ENCODE assay signal across 22 cellular contexts in the genomic region with DNA sequence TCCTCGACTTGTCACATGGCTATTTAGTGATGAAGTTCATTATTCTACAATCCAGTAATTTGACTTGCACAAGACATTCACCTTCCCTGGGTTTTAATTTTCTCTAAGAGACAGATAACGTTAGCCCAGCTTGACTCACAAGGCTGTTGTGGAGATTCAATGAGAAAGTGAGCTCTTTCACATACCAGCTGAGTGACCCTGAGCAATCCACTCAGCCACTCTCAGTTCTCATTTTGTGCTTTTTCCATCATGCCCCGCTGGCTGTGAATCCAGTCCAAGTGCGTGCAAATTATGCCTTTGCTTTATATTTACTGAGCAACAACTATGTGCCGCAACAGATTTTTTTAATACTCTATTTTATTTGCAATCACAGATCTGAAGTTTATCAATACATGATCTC.
DNase-seq lines count a peak whose midpoint lies in the region; ATAC-seq and TF ChIP-seq lines count a peak whose summit lies in the region.
"Had no signal": no experiment of that assay in that cellular context is flagged by ENCODE, and none has a peak within 500 bp of the region (broad histone marks: within the 10 kb centered on the region; RNA-seq: fewer than 3 reads in every experiment).

No MANE protein-coding gene starts in this region.

- H3K4me1 Mint-ChIP-seq in activated B cell treated with CpG ODN at 0.5 μM for 24 hours, result peaks cover 53% of the 10 kb centered on the region
- peaks cover 42% of the 10 kb centered on the region for H3K4me1 Mint-ChIP-seq in neural progenitor cell
- H3K4me1 Mint-ChIP-seq in activated T-helper 17 cell treated with anti-CD3 and anti-CD28 coated beads, Interleukin-2, amount 50 U/mL, for 72 hours, result no peaks in the 10 kb centered on the region

- H3K4me3 Mint-ChIP-seq in activated B cell treated with CpG ODN at 0.5 μM for 24 hours (no peak overlapping the region), neural progenitor cell (no peak overlapping the region)
- H3K4me3 Mint-ChIP-seq in activated T-helper 17 cell treated with anti-CD3 and anti-CD28 coated beads, Interleukin-2, amount 50 U/mL, for 72 hours, result no peak overlapping the region
- H3K4me3 Mint-ChIP-seq: CD4-positive, alpha-beta T cell had no signal

- no peak overlapping the region for H3K4me2 ChIP-seq in neural progenitor cell
- H3K4me2 ChIP-seq: A549; BLaER1 treated with 17β-estradiol and CSF1 and Interleukin-3, amounts not matched to agents 10 nM and 100 nM had no signal

- H3K9me3 Mint-ChIP-seq in activated B cell treated with CpG ODN at 0.5 μM for 24 hours (no peaks in the 10 kb centered on the region), neural progenitor cell (no peaks in the 10 kb centered on the region)
- H3K9me3 Mint-ChIP-seq in activated T-helper 17 cell treated with anti-CD3 and anti-CD28 coated beads, Interleukin-2, amount 50 U/mL, for 72 hours, result peaks cover 17% of the 10 kb centered on the region

- no peak overlapping the region for H3K27ac ChIP-seq in neural progenitor cell
- H3K27ac ChIP-seq: A549; BLaER1 treated with 17β-estradiol and CSF1 and Interleukin-3, amounts not matched to agents 10 nM and 100 nM; Peyer's patch had no signal

- H2AFZ ChIP-seq in neural progenitor cell (replicated peaks), result no peak overlapping the region

- TF ChIP-seq CTCF in GM13977 (IDR thresholded peaks at IDR 0.05; ENCODE audit: extremely low read depth, insufficient read depth, missing control alignments) (no peak), activated B cell treated with CpG ODN at 0.5 μM for 24 hours (IDR thresholded peaks at IDR 0.05) (no peak), neural progenitor cell (IDR thresholded peaks at IDR 0.05) (no peak)

- DNase-seq in GM13977 (ENCODE audit: low spot score) (peak; percentile 27), activated B cell treated with CpG ODN at 0.5 μM for 24 hours (no peak), neural progenitor cell (ENCODE audit: low spot score) (no peak), NCI-H748 treated with DMSO at 0.1 percent for 48 hours (lab: John Stamatoyannopoulos, UW) (no peak), middle frontal gyrus (ENCODE audit: extremely low spot score, low spot score) (no peak)
- DNase-seq: AML-193; CD4-positive, alpha-beta T cell; H7; KBM-7; MV-4-11; NCI-H1105; NCI-H146; NCI-H2029; NCI-H446; NCI-H524 treated with DMSO at 0.1 percent for 48 hours; Peyer's patch; SHP77 treated with DMSO at 0.1 percent for 48 hours; T-helper 1 cell had no signal

- no peak overlapping the region for H3K9ac ChIP-seq in neural progenitor cell
- H3K9ac ChIP-seq: BLaER1 treated with 17β-estradiol and CSF1 and Interleukin-3, amounts not matched to agents 10 nM and 100 nM had no signal

- H3K4me3 ChIP-seq in neural progenitor cell, result no peak overlapping the region
- H3K4me3 ChIP-seq: A549; BLaER1 treated with 17β-estradiol and CSF1 and Interleukin-3, amounts not matched to agents 10 nM and 100 nM; Peyer's patch had no signal

- intact Hi-C loops in activated B cell treated with CpG ODN at 0.5 μM for 24 hours (cut with micrococcal nuclease), result loop anchor here (2.0 kb wide), 1 partner anchor 225 kb away; no protein-coding TSS in a partner anchor

- no peaks in the 10 kb centered on the region for H3K9me3 ChIP-seq in neural progenitor cell (ENCODE audit: low read depth)
- H3K9me3 ChIP-seq: A549; BLaER1 treated with 17β-estradiol and CSF1 and Interleukin-3, amounts not matched to agents 10 nM and 100 nM; Peyer's patch had no signal

- in situ Hi-C loops in GM13977 (cut with MboI; ENCODE audit: low pct_unique_long_range_greater_than_20kb, low sequenced_read_pairs, unreplicated experiment), result no loop called here

- peaks cover 16% of the 10 kb centered on the region for H3F3A ChIP-seq in neural progenitor cell (ENCODE audit: low read depth)

- H3K79me2 ChIP-seq in neural progenitor cell (ENCODE audit: low read depth), result peaks cover 47% of the 10 kb centered on the region

- CTCF ChIA-PET in activated B cell treated with CpG ODN at 0.5 μM for 24 hours (lab: Charles Lee), result no interaction called here

- ATAC-seq in GM19351 (IDR thresholded peaks at IDR 0.05; ENCODE audit: unreplicated experiment) (peak; percentile 55), activated B cell treated with CpG ODN at 0.5 μM for 24 hours (ENCODE audit: low read depth) (peak; percentile 65)
- no peak for ATAC-seq in activated T-helper 17 cell treated with anti-CD3 and anti-CD28 coated beads, Interleukin-2, amount 50 U/mL, for 72 hours (replicated peaks)
- ATAC-seq: A549 had no signal

- no peaks in the 10 kb centered on the region for H3K36me3 ChIP-seq in neural progenitor cell
- H3K36me3 ChIP-seq: Peyer's patch had no signal

- POLR2A ChIA-PET in activated B cell treated with CpG ODN at 0.5 μM for 24 hours (lab: Charles Lee), result interaction anchor here (0.6 kb wide), 1 partner anchor 1951 kb away, joined by 8 read pairs; no protein-coding TSS in a partner anchor

- H3K27ac Mint-ChIP-seq in activated B cell treated with CpG ODN at 0.5 μM for 24 hours (no peak overlapping the region), neural progenitor cell (no peak overlapping the region)
- H3K27ac Mint-ChIP-seq in activated T-helper 17 cell treated with anti-CD3 and anti-CD28 coated beads, Interleukin-2, amount 50 U/mL, for 72 hours, result no peak overlapping the region
- H3K27ac Mint-ChIP-seq: CD4-positive, alpha-beta T cell had no signal

- H3K4me1 ChIP-seq in neural progenitor cell, result peaks cover 34% of the 10 kb centered on the region

- no peaks in the 10 kb centered on the region for H3K27me3 ChIP-seq in neural progenitor cell
- H3K27me3 ChIP-seq: BLaER1 treated with 17β-estradiol and CSF1 and Interleukin-3, amounts not matched to agents 10 nM and 100 nM; Peyer's patch had no signal

- H4K20me1 ChIP-seq in neural progenitor cell (ENCODE audit: low read depth), result no peaks in the 10 kb centered on the region

- peaks cover 5% of the 10 kb centered on the region for H3K36me3 Mint-ChIP-seq in activated B cell treated with CpG ODN at 0.5 μM for 24 hours (ENCODE audit: low read depth)
- peaks cover 11% of the 10 kb centered on the region for H3K36me3 Mint-ChIP-seq in neural progenitor cell
- no peaks in the 10 kb centered on the region for H3K36me3 Mint-ChIP-seq in activated T-helper 17 cell treated with anti-CD3 and anti-CD28 coated beads, Interleukin-2, amount 50 U/mL, for 72 hours (ENCODE audit: low read depth)

- H3K27me3 Mint-ChIP-seq in activated B cell treated with CpG ODN at 0.5 μM for 24 hours (no peaks in the 10 kb centered on the region), neural progenitor cell (ENCODE audit: insufficient read depth, low read depth) (peaks cover 2% of the 10 kb centered on the region)
- H3K27me3 Mint-ChIP-seq in activated T-helper 17 cell treated with anti-CD3 and anti-CD28 coated beads, Interleukin-2, amount 50 U/mL, for 72 hours, result no peaks in the 10 kb centered on the region
- H3K27me3 Mint-ChIP-seq: CD4-positive, alpha-beta T cell had no signal
